11 cellular contexts compared by ENCODE assay signal in the genomic region with DNA sequence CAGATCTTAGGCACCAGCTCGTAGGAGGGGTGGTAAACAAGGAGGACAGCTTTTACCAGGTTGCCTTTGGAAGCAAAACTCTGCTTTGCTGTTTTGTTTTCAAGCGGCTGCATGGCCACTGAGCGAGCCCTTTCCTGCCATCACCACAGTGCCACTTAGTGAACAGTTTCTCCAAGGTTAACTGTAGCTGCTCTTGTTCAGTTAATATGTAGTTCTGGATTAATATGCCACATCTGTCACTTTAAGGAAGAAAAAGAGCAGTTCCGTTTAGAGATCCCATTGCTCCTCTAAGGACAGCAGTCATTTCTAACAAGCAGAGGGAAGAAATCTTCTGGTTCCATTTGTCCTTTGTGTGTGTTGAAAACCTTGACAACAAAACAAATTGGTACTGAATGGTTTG. TPM values are rescaled to one million over a fixed set of nuclear protein-coding genes. Genes with fewer than 3 reads are reported as not detected.
A peak's percentile ranks its signal among the peaks of the same experiment; 100 is the strongest.
DNase-seq lines count a peak whose midpoint lies in the region; ATAC-seq and TF ChIP-seq lines count a peak whose summit lies in the region.
"Had no signal": no experiment of that assay in that cellular context is flagged by ENCODE, and none has a peak within 500 bp of the region (broad histone marks: within the 10 kb centered on the region; RNA-seq: fewer than 3 reads in every experiment).

No MANE protein-coding gene starts in this region.

- H3K79me2 ChIP-seq in KMS-11 (ENCODE audit: insufficient read depth, low read depth) = no peaks in the 10 kb centered on the region

- intact Hi-C loops in right lobe of liver (cut with DNase I) (no loop called here), testis (cut with DNase I; ENCODE audit: low total_unique reads) (no loop called here)

- no peaks in the 10 kb centered on the region for H3K27me3 ChIP-seq in KMS-11 (ENCODE audit: insufficient read depth, low read depth)
- no peaks in the 10 kb centered on the region for H3K27me3 ChIP-seq in right lobe of liver
- no peaks in the 10 kb centered on the region for H3K27me3 ChIP-seq in testis

- H2AFZ ChIP-seq in KMS-11 (ENCODE audit: low read depth) = peak overlapping the region; percentile 31

- peak overlapping the region; percentile 35 for H3K9ac ChIP-seq in KMS-11

- DNase-seq in right lobe of liver (no peak), testis (no peak), NCI-H2227 (lab: John Stamatoyannopoulos, UW; ENCODE audit: unreplicated experiment) (no peak), GM20000 (ENCODE audit: low spot score) (no peak)
- no peak for DNase-seq in activated T-cell treated with anti-CD3 and anti-CD28 coated beads, Interleukin-2, amount 50 U/mL, for 72 hours
- DNase-seq in stimulated activated effector memory CD8-positive, alpha-beta T cell treated with anti-CD3 and anti-CD28 coated beads, Interleukin-12 subunit alpha, Interleukin-12 subunit beta, amount 100 ng/mL, for 72 hours (ENCODE audit: low spot score in 2 of 2) = no peak
- DNase-seq: activated CD4-positive, CD25-positive, alpha-beta regulatory T cell treated with anti-CD3 and anti-CD28 coated beads, Interleukin-2, amount 50 U/mL, for 72 hours; central memory CD4-positive, alpha-beta T cell; natural killer cell had no signal

- WGBS in right lobe of liver (ENCODE audit: insufficient coverage, low coverage, low lambda C conversion rate, missing lambda C conversion rate) = 42% methylated on average over 4 of the region's 4 CpGs
- 29 to 39% methylated on average over 4 of the region's 4 CpGs for WGBS in testis, 2 donors

- H3K27ac ChIP-seq in KMS-11 (peak overlapping the region; percentile 74), cingulate gyrus (ENCODE audit: low read depth, low read length) (peak overlapping the region; percentile 54), right lobe of liver (no peak overlapping the region), testis (peak overlapping the region; percentile 75 to 84)

- no peaks in the 10 kb centered on the region for H3K36me3 ChIP-seq in KMS-11 (ENCODE audit: insufficient read depth)
- H3K36me3 ChIP-seq in right lobe of liver = no peaks in the 10 kb centered on the region
- H3K36me3 ChIP-seq in testis (ENCODE audit: low read depth, missing control alignments) = no peaks in the 10 kb centered on the region

- H3K9me3 Mint-ChIP-seq in activated T-cell treated with anti-CD3 and anti-CD28 coated beads, Interleukin-2, amount 50 U/mL, for 72 hours = peaks cover 0 to 2% of the 10 kb centered on the region in 2 donors
- H3K9me3 Mint-ChIP-seq in stimulated activated effector memory CD8-positive, alpha-beta T cell treated with anti-CD3 and anti-CD28 coated beads, Interleukin-12 subunit alpha, Interleukin-12 subunit beta, amount 100 ng/mL, for 72 hours = peaks cover 3% of the 10 kb centered on the region

- H3K4me1 Mint-ChIP-seq in activated T-cell treated with anti-CD3 and anti-CD28 coated beads, Interleukin-2, amount 50 U/mL, for 72 hours (ENCODE audit: low read depth) = peaks cover 8% of the 10 kb centered on the region
- H3K4me1 Mint-ChIP-seq in stimulated activated effector memory CD8-positive, alpha-beta T cell treated with anti-CD3 and anti-CD28 coated beads, Interleukin-12 subunit alpha, Interleukin-12 subunit beta, amount 100 ng/mL, for 72 hours = peaks cover 8% of the 10 kb centered on the region

- no peak overlapping the region for H3K4me3 ChIP-seq in KMS-11 (IDR thresholded peaks at IDR 0.05; ENCODE audit: insufficient read depth, low read depth, low read length)
- no peak overlapping the region for H3K4me3 ChIP-seq in right lobe of liver
- H3K4me3 ChIP-seq in testis = no peak overlapping the region

- H3K4me1 ChIP-seq in KMS-11 (ENCODE audit: low read depth, poor library complexity, severe bottlenecking) (peaks cover 38% of the 10 kb centered on the region), right lobe of liver (peaks cover 0 to 3% (median 0%) of the 10 kb centered on the region in 4 donors), testis (peaks cover 33% of the 10 kb centered on the region)

- ATAC-seq in right lobe of liver = peak; percentile 10 to 39 (median 16)
- no peak for ATAC-seq in activated T-cell treated with anti-CD3 and anti-CD28 coated beads, Interleukin-2, amount 50 U/mL, for 72 hours (replicated peaks in 1 of 2)
- ATAC-seq in stimulated activated effector memory CD8-positive, alpha-beta T cell treated with anti-CD3 and anti-CD28 coated beads, Interleukin-12 subunit alpha, Interleukin-12 subunit beta, amount 100 ng/mL, for 72 hours = no peak
- ATAC-seq: natural killer cell had no signal

- TF ChIP-seq POLR2A in right lobe of liver (IDR thresholded peaks at IDR 0.05) (no peak), testis (IDR thresholded peaks at IDR 0.05) (no peak)

- no peak overlapping the region for H3K4me3 Mint-ChIP-seq in activated T-cell treated with anti-CD3 and anti-CD28 coated beads, Interleukin-2, amount 50 U/mL, for 72 hours
- H3K4me3 Mint-ChIP-seq in stimulated activated effector memory CD8-positive, alpha-beta T cell treated with anti-CD3 and anti-CD28 coated beads, Interleukin-12 subunit alpha, Interleukin-12 subunit beta, amount 100 ng/mL, for 72 hours = no peak overlapping the region
- H3K4me3 Mint-ChIP-seq: natural killer cell had no signal

- TF ChIP-seq CTCF in KMS-11 (conservative IDR thresholded peaks at IDR 0.05; ENCODE audit: low read depth, low read length) (no peak), right lobe of liver (IDR thresholded peaks at IDR 0.05) (no peak), testis (IDR thresholded peaks at IDR 0.05) (no peak), GM20000 (IDR thresholded peaks at IDR 0.05; ENCODE audit: extremely low read depth, missing control alignments) (no peak)

- H3K27ac Mint-ChIP-seq in activated T-cell treated with anti-CD3 and anti-CD28 coated beads, Interleukin-2, amount 50 U/mL, for 72 hours = no peak overlapping the region
- no peak overlapping the region for H3K27ac Mint-ChIP-seq in stimulated activated effector memory CD8-positive, alpha-beta T cell treated with anti-CD3 and anti-CD28 coated beads, Interleukin-12 subunit alpha, Interleukin-12 subunit beta, amount 100 ng/mL, for 72 hours

- no peaks in the 10 kb centered on the region for H4K20me1 ChIP-seq in KMS-11 (ENCODE audit: insufficient read depth)

- H3K9me3 ChIP-seq in right lobe of liver (no peaks in the 10 kb centered on the region), testis (no peaks in the 10 kb centered on the region)

- peak overlapping the region; percentile 89 for H3K4me2 ChIP-seq in KMS-11

- no peaks in the 10 kb centered on the region for H3K27me3 Mint-ChIP-seq in activated T-cell treated with anti-CD3 and anti-CD28 coated beads, Interleukin-2, amount 50 U/mL, for 72 hours (ENCODE audit: low read depth)

- peaks cover 0 to 10% of the 10 kb centered on the region in 2 donors for H3K36me3 Mint-ChIP-seq in activated T-cell treated with anti-CD3 and anti-CD28 coated beads, Interleukin-2, amount 50 U/mL, for 72 hours (ENCODE audit: insufficient read depth in 2 of 2)
- H3K36me3 Mint-ChIP-seq in stimulated activated effector memory CD8-positive, alpha-beta T cell treated with anti-CD3 and anti-CD28 coated beads, Interleukin-12 subunit alpha, Interleukin-12 subunit beta, amount 100 ng/mL, for 72 hours = no peaks in the 10 kb centered on the region

RNA-seq across cellular contexts. Expression of a gene that starts 10.4 kb away (rescaled TPM):
- 10 to 100 TPM; 17.0 to 25.8 (median 18.8) TPM for total RNA-seq in right lobe of liver
- total RNA-seq in testis = 10 to 100 TPM; 57.2 to 65.9 TPM
- 51.0 TPM for polyA plus RNA-seq in testis (ENCODE audit: insufficient read depth, low read depth, low replicate concordance)
- 10 to 100 TPM; 36.5 to 39.9 TPM for total RNA-seq in activated T-cell treated with anti-CD3 and anti-CD28 coated beads, Interleukin-2, amount 50 U/mL, for 72 hours

Comparison
In these comparisons a context has a peak if more than half of its experiments do, and no peak if none do; other contexts are left out.
1. H3K27ac ChIP-seq: peak in KMS-11 (single experiment), cingulate gyrus (single experiment) and testis (2 of 2); none in right lobe of liver (0 of 3).
2. ATAC-seq: peak in right lobe of liver (4 of 4); none in activated T-cell treated with anti-CD3 and anti-CD28 coated beads, Interleukin-2, amount 50 U/mL, for 72 hours (0 of 2) and stimulated activated effector memory CD8-positive, alpha-beta T cell treated with anti-CD3 and anti-CD28 coated beads, Interleukin-12 subunit alpha, Interleukin-12 subunit beta, amount 100 ng/mL, for 72 hours (single experiment).